ENCODE assay signal across 1 cellular context in the genomic region with DNA sequence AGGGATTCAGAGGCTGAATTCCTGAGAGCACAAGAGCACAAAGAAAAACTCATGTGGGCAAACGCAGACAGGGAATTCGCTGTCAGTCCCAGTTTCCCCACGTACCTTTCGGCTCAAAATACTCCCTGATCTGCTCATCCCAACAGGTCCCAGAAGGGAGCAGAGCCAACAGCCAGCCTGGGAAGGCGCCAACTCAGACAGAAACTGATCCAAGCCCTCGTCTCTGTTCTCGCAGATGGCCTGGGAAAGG.
TF ChIP-seq lines count a peak whose summit lies in the region.

No MANE protein-coding gene starts in this region.

TF ChIP-seq in GM23338, 12 proteins besides CTCF, POLR2A, EP300 and RAD21 (continued from another document):
- TF ChIP-seq, protein P1, sequence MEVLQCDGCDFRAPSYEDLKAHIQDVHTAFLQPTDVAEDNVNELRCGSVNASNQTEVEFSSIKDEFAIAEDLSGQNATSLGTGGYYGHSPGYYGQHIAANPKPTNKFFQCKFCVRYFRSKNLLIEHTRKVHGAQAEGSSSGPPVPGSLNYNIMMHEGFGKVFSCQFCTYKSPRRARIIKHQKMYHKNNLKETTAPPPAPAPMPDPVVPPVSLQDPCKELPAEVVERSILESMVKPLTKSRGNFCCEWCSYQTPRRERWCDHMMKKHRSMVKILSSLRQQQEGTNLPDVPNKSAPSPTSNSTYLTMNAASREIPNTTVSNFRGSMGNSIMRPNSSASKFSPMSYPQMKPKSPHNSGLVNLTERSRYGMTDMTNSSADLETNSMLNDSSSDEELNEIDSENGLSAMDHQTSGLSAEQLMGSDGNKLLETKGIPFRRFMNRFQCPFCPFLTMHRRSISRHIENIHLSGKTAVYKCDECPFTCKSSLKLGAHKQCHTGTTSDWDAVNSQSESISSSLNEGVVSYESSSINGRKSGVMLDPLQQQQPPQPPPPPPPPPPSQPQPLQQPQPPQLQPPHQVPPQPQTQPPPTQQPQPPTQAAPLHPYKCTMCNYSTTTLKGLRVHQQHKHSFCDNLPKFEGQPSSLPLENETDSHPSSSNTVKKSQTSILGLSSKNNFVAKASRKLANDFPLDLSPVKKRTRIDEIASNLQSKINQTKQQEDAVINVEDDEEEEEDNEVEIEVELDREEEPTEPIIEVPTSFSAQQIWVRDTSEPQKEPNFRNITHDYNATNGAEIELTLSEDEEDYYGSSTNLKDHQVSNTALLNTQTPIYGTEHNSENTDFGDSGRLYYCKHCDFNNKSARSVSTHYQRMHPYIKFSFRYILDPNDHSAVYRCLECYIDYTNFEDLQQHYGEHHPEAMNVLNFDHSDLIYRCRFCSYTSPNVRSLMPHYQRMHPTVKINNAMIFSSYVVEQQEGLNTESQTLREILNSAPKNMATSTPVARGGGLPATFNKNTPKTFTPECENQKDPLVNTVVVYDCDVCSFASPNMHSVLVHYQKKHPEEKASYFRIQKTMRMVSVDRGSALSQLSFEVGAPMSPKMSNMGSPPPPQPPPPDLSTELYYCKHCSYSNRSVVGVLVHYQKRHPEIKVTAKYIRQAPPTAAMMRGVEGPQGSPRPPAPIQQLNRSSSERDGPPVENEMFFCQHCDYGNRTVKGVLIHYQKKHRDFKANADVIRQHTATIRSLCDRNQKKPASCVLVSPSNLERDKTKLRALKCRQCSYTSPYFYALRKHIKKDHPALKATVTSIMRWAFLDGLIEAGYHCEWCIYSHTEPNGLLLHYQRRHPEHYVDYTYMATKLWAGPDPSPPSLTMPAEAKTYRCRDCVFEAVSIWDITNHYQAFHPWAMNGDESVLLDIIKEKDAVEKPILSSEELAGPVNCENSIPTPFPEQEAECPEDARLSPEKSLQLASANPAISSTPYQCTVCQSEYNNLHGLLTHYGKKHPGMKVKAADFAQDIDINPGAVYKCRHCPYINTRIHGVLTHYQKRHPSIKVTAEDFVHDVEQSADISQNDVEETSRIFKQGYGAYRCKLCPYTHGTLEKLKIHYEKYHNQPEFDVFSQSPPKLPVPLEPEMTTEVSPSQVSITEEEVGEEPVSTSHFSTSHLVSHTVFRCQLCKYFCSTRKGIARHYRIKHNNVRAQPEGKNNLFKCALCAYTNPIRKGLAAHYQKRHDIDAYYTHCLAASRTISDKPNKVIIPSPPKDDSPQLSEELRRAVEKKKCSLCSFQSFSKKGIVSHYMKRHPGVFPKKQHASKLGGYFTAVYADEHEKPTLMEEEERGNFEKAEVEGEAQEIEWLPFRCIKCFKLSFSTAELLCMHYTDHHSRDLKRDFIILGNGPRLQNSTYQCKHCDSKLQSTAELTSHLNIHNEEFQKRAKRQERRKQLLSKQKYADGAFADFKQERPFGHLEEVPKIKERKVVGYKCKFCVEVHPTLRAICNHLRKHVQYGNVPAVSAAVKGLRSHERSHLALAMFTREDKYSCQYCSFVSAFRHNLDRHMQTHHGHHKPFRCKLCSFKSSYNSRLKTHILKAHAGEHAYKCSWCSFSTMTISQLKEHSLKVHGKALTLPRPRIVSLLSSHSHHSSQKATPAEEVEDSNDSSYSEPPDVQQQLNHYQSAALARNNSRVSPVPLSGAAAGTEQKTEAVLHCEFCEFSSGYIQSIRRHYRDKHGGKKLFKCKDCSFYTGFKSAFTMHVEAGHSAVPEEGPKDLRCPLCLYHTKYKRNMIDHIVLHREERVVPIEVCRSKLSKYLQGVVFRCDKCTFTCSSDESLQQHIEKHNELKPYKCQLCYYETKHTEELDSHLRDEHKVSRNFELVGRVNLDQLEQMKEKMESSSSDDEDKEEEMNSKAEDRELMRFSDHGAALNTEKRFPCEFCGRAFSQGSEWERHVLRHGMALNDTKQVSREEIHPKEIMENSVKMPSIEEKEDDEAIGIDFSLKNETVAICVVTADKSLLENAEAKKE (CRISPR knock-in tag; IDR thresholded peaks at IDR 0.05) = no peak
- no peak for TF ChIP-seq STAT1 (IDR thresholded peaks at IDR 0.05; ENCODE audit: unreplicated experiment)
TF ChIP-seq in GM23338: peak in this region for 0.
